Comparison of ENCODE assay signal across 1 cellular context in the genomic region with DNA sequence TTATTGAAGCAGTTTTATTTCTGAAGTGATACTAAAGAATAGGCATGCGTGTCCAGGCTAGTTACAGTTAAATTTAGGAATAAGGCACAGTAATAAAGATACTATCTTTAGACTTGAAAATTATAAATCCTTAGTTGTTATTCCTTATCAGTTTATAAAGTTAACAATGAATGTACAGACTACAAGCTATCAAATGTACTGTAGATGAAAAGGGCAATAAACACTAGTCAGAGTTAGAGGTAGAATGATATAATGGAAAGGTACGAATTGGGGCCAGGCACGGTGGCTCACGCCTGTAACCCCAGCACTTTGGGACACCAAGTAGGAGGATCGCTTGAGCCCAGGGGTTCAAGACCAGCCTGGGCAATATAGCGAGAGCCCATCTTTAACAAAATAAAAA.
TF ChIP-seq lines count a peak whose summit lies in the region.

No MANE protein-coding gene starts in this region.

TF ChIP-seq in A549, 52 proteins besides CTCF, POLR2A, EP300 and RAD21 (continued from another document):
- TF ChIP-seq ELK1 (IDR thresholded peaks at IDR 0.05; ENCODE audit: low read depth, low read length) (no peak), PHF8 (IDR thresholded peaks at IDR 0.05; ENCODE audit: borderline replicate concordance, low read depth) (no peak), MYC (IDR thresholded peaks at IDR 0.05; ENCODE audit: borderline replicate concordance, low read length) (no peak)
